Comparison of ENCODE assay signal across 8 cellular contexts in the genomic region with DNA sequence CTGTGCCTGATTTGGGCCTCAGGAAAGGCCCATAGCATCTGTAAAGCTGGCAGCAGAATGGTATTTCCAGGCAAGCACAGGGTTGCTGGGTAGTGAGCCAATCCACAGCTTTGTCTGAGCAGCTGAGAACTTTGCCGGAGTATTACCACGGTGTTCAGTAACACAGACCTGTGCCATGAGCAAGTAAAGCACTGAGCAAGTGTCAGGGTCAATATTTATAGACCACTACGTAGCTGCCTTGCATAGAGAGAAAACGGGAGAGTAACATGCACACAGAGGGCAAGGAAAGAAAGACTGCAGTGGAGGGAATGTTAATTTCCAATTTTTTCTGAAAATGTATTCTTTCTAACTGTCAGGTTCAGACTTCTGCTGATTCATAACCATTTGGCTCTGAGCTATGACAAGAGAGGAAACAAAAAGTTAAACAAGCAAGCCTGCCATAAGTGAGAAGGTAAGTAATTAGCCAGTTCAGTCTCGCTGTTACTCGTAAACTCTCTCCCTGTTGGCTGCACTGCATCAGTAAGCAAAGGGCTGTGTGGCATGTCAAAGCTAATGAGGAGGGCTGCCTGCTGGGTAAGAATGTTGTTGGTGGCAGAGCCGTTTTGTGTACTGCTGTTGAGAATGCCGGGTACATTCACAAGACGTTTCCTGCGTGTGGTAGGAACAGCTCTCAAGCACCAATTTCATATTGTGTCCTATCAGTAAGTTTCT.
DNase-seq lines count a peak whose midpoint lies in the region; ATAC-seq and TF ChIP-seq lines count a peak whose summit lies in the region.

No MANE protein-coding gene starts in this region.

- H3K9ac ChIP-seq in NT2/D1 (ENCODE audit: insufficient read length, low read depth), result no peak overlapping the region

- no peaks in the 10 kb centered on the region for H3K27me3 Mint-ChIP-seq in progenitor cell of endocrine pancreas

- H3K4me1 Mint-ChIP-seq in progenitor cell of endocrine pancreas (ENCODE audit: low read depth), result peaks cover 24% of the 10 kb centered on the region

- no peaks in the 10 kb centered on the region for H3K36me3 Mint-ChIP-seq in progenitor cell of endocrine pancreas (ENCODE audit: insufficient read depth)

- no peaks in the 10 kb centered on the region for H3K27me3 ChIP-seq in NT2/D1 (ENCODE audit: insufficient read depth, insufficient read length)

- no peaks in the 10 kb centered on the region for H3K36me3 ChIP-seq in NT2/D1 (ENCODE audit: insufficient read depth, insufficient read length, low read length)

- TF ChIP-seq POLR2A in GM18505 (IDR thresholded peaks at IDR 0.05; ENCODE audit: borderline replicate concordance, extremely low read depth, insufficient read depth, insufficient read length), result no peak

- TF ChIP-seq CTCF in progenitor cell of endocrine pancreas (IDR thresholded peaks at IDR 0.05; ENCODE audit: unreplicated experiment), result no peak

- ATAC-seq in GM18505 (IDR thresholded peaks at IDR 0.05; ENCODE audit: unreplicated experiment), result peak; percentile 62

- H3K9me3 ChIP-seq in NT2/D1 (ENCODE audit: insufficient read depth, low read length), result no peaks in the 10 kb centered on the region

- no peaks in the 10 kb centered on the region for H3K4me1 ChIP-seq in NT2/D1 (ENCODE audit: insufficient read depth, insufficient read length)

- no peaks in the 10 kb centered on the region for H3K9me3 Mint-ChIP-seq in progenitor cell of endocrine pancreas (ENCODE audit: low read depth)

- DNase-seq in NT2/D1 (ENCODE audit: low read depth, low spot score) (peak; percentile 20), head of caudate nucleus (peak in 23 of 42 donors; percentile 7 to 74 (median 27)), progenitor cell of endocrine pancreas (ENCODE audit: low spot score, unreplicated experiment) (no peak), NCI-H774 (lab: John Stamatoyannopoulos, UW) (no peak), SKM-1 treated with dmso at 0.1 percent for 144 hours (lab: John Stamatoyannopoulos, UW; ENCODE audit: unreplicated experiment) (no peak)
- DNase-seq in central memory CD4-positive, alpha-beta T cell, result no peak
- no peak for DNase-seq in stimulated activated CD4-positive, alpha-beta T cell treated with anti-CD3 and anti-CD28 coated beads, Interleukin-2, amount 100 ng/mL, for 48 hours

- H3K27ac Mint-ChIP-seq in progenitor cell of endocrine pancreas, result peak overlapping the region; percentile 82

- no peak overlapping the region for H3K4me3 ChIP-seq in NT2/D1 (ENCODE audit: insufficient read length, low read depth)

- intact Hi-C loops in head of caudate nucleus (cut with DNase I), result no loop called here

- peak overlapping the region; percentile 50 for H3K4me3 Mint-ChIP-seq in progenitor cell of endocrine pancreas (ENCODE audit: low read depth)

Comparison
In these comparisons a context has a peak if more than half of its experiments do, and no peak if none do; other contexts are left out.
1. DNase-seq: peak in NT2/D1 (single experiment) and head of caudate nucleus (23 of 42); none in progenitor cell of endocrine pancreas (single experiment), central memory CD4-positive, alpha-beta T cell (single experiment), NCI-H774 (single experiment), stimulated activated CD4-positive, alpha-beta T cell treated with anti-CD3 and anti-CD28 coated beads, Interleukin-2, amount 100 ng/mL, for 48 hours (0 of 2) and SKM-1 treated with dmso at 0.1 percent for 144 hours (single experiment).